Comparison of ENCODE assay signal across 11 cellular contexts in genomic region chr4:304516-304915, GRCh38. TPM values are rescaled to one million over a fixed set of nuclear protein-coding genes. Genes with fewer than 3 reads are reported as not detected.
DNase-seq lines count a peak whose midpoint lies in the region; ATAC-seq and TF ChIP-seq lines count a peak whose summit lies in the region.
"Not testable (repeated sequence)": the region's sequence is repeated elsewhere in the genome, so short reads cannot be mapped to it uniquely, and the experiment has no call there.
"Had no signal": no experiment of that assay in that cellular context is flagged by ENCODE, and none has a peak within 500 bp of the region (broad histone marks: within the 10 kb centered on the region; RNA-seq: fewer than 3 reads in every experiment).

No MANE protein-coding gene starts in this region.

- H3K4me1 ChIP-seq in PC-9 (replicated peaks; ENCODE audit: insufficient read depth); breast epithelium; esophagus (ENCODE audit: control insufficient read depth in 2 of 2, insufficient read depth in 2 of 2, low read length in 1 of 2); lung (ENCODE audit: control insufficient read depth in 2 of 2, insufficient read depth in 2 of 2, low read length in 2 of 2); parathyroid adenoma; testis: not testable (repeated sequence)
- H3K4me1 ChIP-seq in left ventricle myocardium inferior, result peaks cover 17% of the 10 kb centered on the region

- H3K4me2 ChIP-seq in PC-9 (peak overlapping the region; percentile 46; the same call in 1 of the 2 replicates), parathyroid adenoma (ENCODE audit: low read length) (peak overlapping the region; percentile 94)

- not testable (repeated sequence) for TF ChIP-seq CTCF in BJ (IDR thresholded peaks at IDR 0.05; ENCODE audit: insufficient read depth, low read depth, low read length); PC-9 (conservative IDR thresholded peaks at IDR 0.05); breast epithelium (IDR thresholded peaks at IDR 0.05); left ventricle myocardium inferior (IDR thresholded peaks at IDR 0.05; ENCODE audit: borderline replicate concordance); lung (IDR thresholded peaks at IDR 0.05; ENCODE audit: control extremely low read depth, extremely low read depth); parathyroid adenoma (IDR thresholded peaks at IDR 0.05); testis (IDR thresholded peaks at IDR 0.05)

- H3K36me3 ChIP-seq in BJ (ENCODE audit: control insufficient read depth, insufficient read depth, low read length); PC-9 (ENCODE audit: low read depth); breast epithelium; esophagus (ENCODE audit: control insufficient read depth in 2 of 2, insufficient read depth in 2 of 2, low read length in 1 of 2); left ventricle myocardium inferior; lung (ENCODE audit: control insufficient read depth in 2 of 2, insufficient read depth in 2 of 2, low read length in 2 of 2); parathyroid adenoma (ENCODE audit: control insufficient read depth, insufficient read depth, low read length); testis (ENCODE audit: low read depth, missing control alignments): not testable (repeated sequence)

- 15 to 21% methylated on average over 19 to 20 of the region's 20 CpGs for WGBS in esophagus, 2 donors
- WGBS in lung, 2 donors, result 19 to 22% methylated on average over 19 to 20 of the region's 20 CpGs
- 4% methylated on average over 20 of the region's 20 CpGs for WGBS in testis, 2 donors

- not testable (repeated sequence) for H3K9me2 ChIP-seq in PC-9 (ENCODE audit: insufficient read depth)

- H3K27ac ChIP-seq in PC-9; breast epithelium; esophagus (ENCODE audit: low read depth in 2 of 2, low read length in 1 of 2); left ventricle myocardium inferior (replicated peaks); lung (ENCODE audit: low read depth in 1 of 2, low read length in 1 of 2); parathyroid adenoma; testis: not testable (repeated sequence)

- H3K4me3 ChIP-seq in BJ (ENCODE audit: low read depth, low read length), result peak overlapping the region; percentile 53
- not testable (repeated sequence) for H3K4me3 ChIP-seq in PC-9
- peak overlapping the region; percentile 29 to 73 (median 61) for H3K4me3 ChIP-seq in breast epithelium
- peak overlapping the region; percentile 59 to 71 for H3K4me3 ChIP-seq in esophagus (ENCODE audit: low read depth in 1 of 2, low read length in 2 of 2)
- peak overlapping the region; percentile 69 for H3K4me3 ChIP-seq in left ventricle myocardium inferior
- H3K4me3 ChIP-seq in lung, result peak overlapping the region; percentile 7
- H3K4me3 ChIP-seq in parathyroid adenoma (ENCODE audit: low read depth, low read length), result peak overlapping the region; percentile 78
- H3K4me3 ChIP-seq in testis, result peak overlapping the region; percentile 49 to 67

- not testable (repeated sequence) for TF ChIP-seq POLR2A in breast epithelium (IDR thresholded peaks at IDR 0.05); testis (IDR thresholded peaks at IDR 0.05)

- CTCF ChIA-PET in BJ (lab: Yijun Ruan, JAX); PC-9 (lab: Charles Lee): not testable (repeated sequence)

- BruUV-seq in PC-9 (replicated peaks; lab: Mats Ljungman, UMichigan), result not testable (repeated sequence)

- H3K9ac ChIP-seq in parathyroid adenoma, result not testable (repeated sequence)

- not testable (repeated sequence) for H3F3A ChIP-seq in PC-9 (ENCODE audit: insufficient read depth, low read depth)

- not testable (repeated sequence) for H3K9me3 ChIP-seq in PC-9 (ENCODE audit: insufficient read depth, low read depth); breast epithelium; left ventricle myocardium inferior (replicated peaks); parathyroid adenoma (ENCODE audit: control insufficient read depth, low read length); testis
- peaks cover 0 to 11% of the 10 kb centered on the region in 2 donors for H3K9me3 ChIP-seq in esophagus (ENCODE audit: control insufficient read depth in 2 of 2, insufficient read depth in 1 of 2, low read depth in 1 of 2, low read length in 1 of 2)
- H3K9me3 ChIP-seq in lung (ENCODE audit: control insufficient read depth in 2 of 2, insufficient read depth in 1 of 2, low read length in 1 of 2), result peaks cover 0 to 28% of the 10 kb centered on the region in 2 donors

- not testable (repeated sequence) for DNase-seq in BJ (ENCODE audit: low read depth); PC-9; breast epithelium (ENCODE audit: low spot score in 2 of 2); left ventricle myocardium inferior; lung (ENCODE audit: low spot score); testis

- intact Hi-C loops in PC-9 (cut with micrococcal nuclease; ENCODE audit: unreplicated experiment); breast epithelium (cut with DNase I; ENCODE audit: low total_unique reads); left ventricle myocardium inferior (cut with micrococcal nuclease); testis (cut with DNase I; ENCODE audit: low total_unique reads): not testable (repeated sequence)

- POLR2A ChIA-PET in BJ (lab: Charles Lee); PC-9 (lab: Charles Lee; ENCODE audit: unreplicated experiment): not testable (repeated sequence)

- ATAC-seq in lung (ENCODE audit: insufficient read depth, low FRiP score), result not testable (repeated sequence)

- H4K20me1 ChIP-seq in PC-9 (ENCODE audit: insufficient read depth), result not testable (repeated sequence)

- not testable (repeated sequence) for H2AFZ ChIP-seq in PC-9
- H2AFZ ChIP-seq in parathyroid adenoma, result peak overlapping the region; percentile 56

- H3K79me2 ChIP-seq in PC-9 (ENCODE audit: low read depth); parathyroid adenoma: not testable (repeated sequence)

- not testable (repeated sequence) for H3K27me3 ChIP-seq in BJ (ENCODE audit: control insufficient read depth, insufficient read depth, low read length); PC-9 (ENCODE audit: insufficient read depth, low read depth); breast epithelium; esophagus (ENCODE audit: control insufficient read depth in 1 of 2, insufficient read depth in 2 of 2, low read length in 2 of 2); lung (ENCODE audit: control insufficient read depth, insufficient read depth); parathyroid adenoma (ENCODE audit: control insufficient read depth, insufficient read depth, low read length); testis
- H3K27me3 ChIP-seq in left ventricle myocardium inferior (ENCODE audit: low read depth), result peaks cover 39% of the 10 kb centered on the region

RNA-seq across cellular contexts. Expression of gene ZNF732, which starts 0.8 kb away (rescaled TPM):
- 0.04 TPM in 1 of 2 replicates, not detected in the other for polyA plus RNA-seq in BJ (2011; rRNA removed)
- polyA minus RNA-seq in BJ (2011; rRNA and poly(A)+ RNA removed), result 0.14 and 0.21 TPM in 2 replicates
- total RNA-seq in PC-9 (2021), result not detected in 2 replicates
- 1 to 10 TPM in 1 of 3 donors, under 1 TPM in 2; 0.16 to 1.2 (median 0.66) TPM for total RNA-seq in breast epithelium
- polyA plus RNA-seq in esophagus, result under 1 TPM; 0.21 to 0.45 TPM
- not detected for total RNA-seq in left ventricle myocardium inferior
- 1 to 10 TPM in 1 of 2 donors, not detected in 1; 3.5 TPM for total RNA-seq in lung
- polyA plus RNA-seq in lung, result under 1 TPM in 1 of 2 donors, not detected in 1; 0.02 TPM
- 1 to 10 TPM; 5.2 to 6.5 TPM for total RNA-seq in testis
- 1.2 TPM for polyA plus RNA-seq in testis (ENCODE audit: insufficient read depth, low read depth, low replicate concordance)
- total RNA-seq: activated CD4-positive, alpha-beta memory T cell treated with anti-CD3 and anti-CD28 coated beads, Interleukin-2, amount 10 ng/mL, durations not matched to agents 7 days and 5 days; CD4-positive, alpha-beta memory T cell; naive thymus-derived CD4-positive, alpha-beta T cell had no signal
- polyA plus RNA-seq: CD4-positive, alpha-beta memory T cell; naive thymus-derived CD4-positive, alpha-beta T cell had no signal

RNA-seq across cellular contexts. Expression of gene ZNF141, which starts 33.1 kb away (rescaled TPM):
- polyA plus RNA-seq in BJ (2011; rRNA removed) (2.1 and 3.2 TPM in 2 replicates), esophagus (1 to 10 TPM; 1.8 to 3.7 TPM), lung (1 to 10 TPM; 2.8 to 4.9 TPM), testis (ENCODE audit: insufficient read depth, low read depth, low replicate concordance) (5.9 TPM)
- 3.8 and 5.0 TPM in 2 replicates for polyA minus RNA-seq in BJ (2011; rRNA and poly(A)+ RNA removed)
- total RNA-seq in PC-9 (2021) (12.7 and 12.9 TPM in 2 replicates), breast epithelium (10 to 100 TPM; 19.5 to 53.0 (median 39.0) TPM), left ventricle myocardium inferior (8.2 TPM), lung (10 to 100 TPM; 18.9 to 68.4 TPM), testis (10 to 100 TPM; 30.0 to 30.6 TPM)
